Comparison of ENCODE assay signal across 1 cellular context in genomic region chr13:80824231-80824630, GRCh38.
TF ChIP-seq lines count a peak whose summit lies in the region.

No MANE protein-coding gene starts in this region.

TF ChIP-seq in liver, 16 proteins besides CTCF, POLR2A, EP300 and RAD21 (continued from another document):
- peak; percentile 91 for TF ChIP-seq REST (IDR thresholded peaks at IDR 0.05)
TF ChIP-seq in liver: peak in this region for 8.
